1 cellular context compared by ENCODE assay signal in genomic region chr15:89112341-89112971, GRCh38.
TF ChIP-seq lines count a peak whose summit lies in the region.

No MANE protein-coding gene starts in this region.

TF ChIP-seq in GM12878, 131 proteins besides CTCF, POLR2A, EP300 and RAD21 (continued from another document and continues in another):
- TF ChIP-seq NFIC (IDR thresholded peaks at IDR 0.05; ENCODE audit: low read depth, low read length) (peak; percentile 62), EZH2 (IDR thresholded peaks at IDR 0.05; ENCODE audit: borderline replicate concordance, control insufficient read depth, low read depth, low read length) (no peak), EGR1 (IDR thresholded peaks at IDR 0.05; ENCODE audit: borderline replicate concordance in 1 of 2, low read depth in 2 of 2, low read length in 2 of 2) (no peak), BHLHE40 (IDR thresholded peaks at IDR 0.05; ENCODE audit: borderline replicate concordance in 1 of 2, low read depth in 2 of 2, low read length in 1 of 2) (peak in 1 of 2 experiments; percentile 58; a peak in 2 of 4 replicates), ZNF384 (IDR thresholded peaks at IDR 0.05; ENCODE audit: borderline replicate concordance, low read depth, low read length) (no peak), CBX3 (IDR thresholded peaks at IDR 0.05; ENCODE audit: borderline replicate concordance, low read depth) (no peak), KDM1A (IDR thresholded peaks at IDR 0.05; ENCODE audit: borderline replicate concordance) (no peak), BRCA1 (IDR thresholded peaks at IDR 0.05; ENCODE audit: low read depth, low read length) (no peak), MYB (IDR thresholded peaks at IDR 0.05; ENCODE audit: borderline replicate concordance, low read depth, low read length) (no peak), RAD51 (IDR thresholded peaks at IDR 0.05) (peak; percentile 87), RELB (IDR thresholded peaks at IDR 0.05; ENCODE audit: low read depth) (peak; percentile 74; the same call in 1 of the 2 replicates), PAX5 (IDR thresholded peaks at IDR 0.05; ENCODE audit: borderline replicate concordance, low read depth, low read length) (0 out of 2 replicates have a peak, but pooled peaks have one; percentile 26), ATF3 (IDR thresholded peaks at IDR 0.05; ENCODE audit: borderline replicate concordance, extremely low read depth, low read depth, low read length) (no peak), BCL11A (IDR thresholded peaks at IDR 0.05; ENCODE audit: low read depth, low read length) (peak; percentile 82), NRF1 (conservative IDR thresholded peaks at IDR 0.05; ENCODE audit: low read depth, low read length) (no peak), JUNB (IDR thresholded peaks at IDR 0.05) (peak; percentile 78), TCF3 (IDR thresholded peaks at IDR 0.05; ENCODE audit: borderline replicate concordance, insufficient read depth, low read depth, low read length) (no peak), HDGF (IDR thresholded peaks at IDR 0.05) (no peak), STAT3 (IDR thresholded peaks at IDR 0.05; ENCODE audit: low read depth, low read length) (no peak), PAX8 (IDR thresholded peaks at IDR 0.05) (no peak), USF1 (IDR thresholded peaks at IDR 0.05; ENCODE audit: borderline replicate concordance, extremely low read length, insufficient read depth, low read depth, low read length) (peak; percentile 39), IRF5 (IDR thresholded peaks at IDR 0.05; ENCODE audit: borderline replicate concordance) (no peak), ESRRA (IDR thresholded peaks at IDR 0.05; ENCODE audit: low read length) (no peak), SMAD1 (IDR thresholded peaks at IDR 0.05; ENCODE audit: low read depth, partially characterized antibody) (no peak), E2F8 (IDR thresholded peaks at IDR 0.05; ENCODE audit: low read depth, partially characterized antibody) (no peak), USF2 (IDR thresholded peaks at IDR 0.05; ENCODE audit: borderline replicate concordance, low read depth, low read length) (peak; percentile 49; the same call in 1 of the 2 replicates), SIX5 (IDR thresholded peaks at IDR 0.05; ENCODE audit: low read depth, low read length, severe bottlenecking) (no peak), MTA2 (IDR thresholded peaks at IDR 0.05; ENCODE audit: low read depth) (peak; percentile 96), BACH1 (IDR thresholded peaks at IDR 0.05; ENCODE audit: borderline replicate concordance) (no peak), CREM (IDR thresholded peaks at IDR 0.05; ENCODE audit: low read depth) (no peak; the same call in 1 of the 2 replicates), ZNF622 (IDR thresholded peaks at IDR 0.05) (no peak), MXI1 (IDR thresholded peaks at IDR 0.05; ENCODE audit: low read depth, low read length) (no peak), JUND (IDR thresholded peaks at IDR 0.05; ENCODE audit: low read depth, low read length) (no peak)
- TF ChIP-seq, protein P1, sequence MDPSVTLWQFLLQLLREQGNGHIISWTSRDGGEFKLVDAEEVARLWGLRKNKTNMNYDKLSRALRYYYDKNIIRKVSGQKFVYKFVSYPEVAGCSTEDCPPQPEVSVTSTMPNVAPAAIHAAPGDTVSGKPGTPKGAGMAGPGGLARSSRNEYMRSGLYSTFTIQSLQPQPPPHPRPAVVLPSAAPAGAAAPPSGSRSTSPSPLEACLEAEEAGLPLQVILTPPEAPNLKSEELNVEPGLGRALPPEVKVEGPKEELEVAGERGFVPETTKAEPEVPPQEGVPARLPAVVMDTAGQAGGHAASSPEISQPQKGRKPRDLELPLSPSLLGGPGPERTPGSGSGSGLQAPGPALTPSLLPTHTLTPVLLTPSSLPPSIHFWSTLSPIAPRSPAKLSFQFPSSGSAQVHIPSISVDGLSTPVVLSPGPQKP (IDR thresholded peaks at IDR 0.05; ENCODE audit: low read depth, low read length): 0 out of 2 replicates have a peak, but pooled peaks have one; percentile 30
- TF ChIP-seq, protein P2, sequence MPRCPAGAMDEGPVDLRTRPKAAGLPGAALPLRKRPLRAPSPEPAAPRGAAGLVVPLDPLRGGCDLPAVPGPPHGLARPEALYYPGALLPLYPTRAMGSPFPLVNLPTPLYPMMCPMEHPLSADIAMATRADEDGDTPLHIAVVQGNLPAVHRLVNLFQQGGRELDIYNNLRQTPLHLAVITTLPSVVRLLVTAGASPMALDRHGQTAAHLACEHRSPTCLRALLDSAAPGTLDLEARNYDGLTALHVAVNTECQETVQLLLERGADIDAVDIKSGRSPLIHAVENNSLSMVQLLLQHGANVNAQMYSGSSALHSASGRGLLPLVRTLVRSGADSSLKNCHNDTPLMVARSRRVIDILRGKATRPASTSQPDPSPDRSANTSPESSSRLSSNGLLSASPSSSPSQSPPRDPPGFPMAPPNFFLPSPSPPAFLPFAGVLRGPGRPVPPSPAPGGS (IDR thresholded peaks at IDR 0.05; ENCODE audit: borderline replicate concordance, insufficient read depth, low read depth, low read length, poor library complexity, severe bottlenecking): no peak
- TF ChIP-seq, protein P3, sequence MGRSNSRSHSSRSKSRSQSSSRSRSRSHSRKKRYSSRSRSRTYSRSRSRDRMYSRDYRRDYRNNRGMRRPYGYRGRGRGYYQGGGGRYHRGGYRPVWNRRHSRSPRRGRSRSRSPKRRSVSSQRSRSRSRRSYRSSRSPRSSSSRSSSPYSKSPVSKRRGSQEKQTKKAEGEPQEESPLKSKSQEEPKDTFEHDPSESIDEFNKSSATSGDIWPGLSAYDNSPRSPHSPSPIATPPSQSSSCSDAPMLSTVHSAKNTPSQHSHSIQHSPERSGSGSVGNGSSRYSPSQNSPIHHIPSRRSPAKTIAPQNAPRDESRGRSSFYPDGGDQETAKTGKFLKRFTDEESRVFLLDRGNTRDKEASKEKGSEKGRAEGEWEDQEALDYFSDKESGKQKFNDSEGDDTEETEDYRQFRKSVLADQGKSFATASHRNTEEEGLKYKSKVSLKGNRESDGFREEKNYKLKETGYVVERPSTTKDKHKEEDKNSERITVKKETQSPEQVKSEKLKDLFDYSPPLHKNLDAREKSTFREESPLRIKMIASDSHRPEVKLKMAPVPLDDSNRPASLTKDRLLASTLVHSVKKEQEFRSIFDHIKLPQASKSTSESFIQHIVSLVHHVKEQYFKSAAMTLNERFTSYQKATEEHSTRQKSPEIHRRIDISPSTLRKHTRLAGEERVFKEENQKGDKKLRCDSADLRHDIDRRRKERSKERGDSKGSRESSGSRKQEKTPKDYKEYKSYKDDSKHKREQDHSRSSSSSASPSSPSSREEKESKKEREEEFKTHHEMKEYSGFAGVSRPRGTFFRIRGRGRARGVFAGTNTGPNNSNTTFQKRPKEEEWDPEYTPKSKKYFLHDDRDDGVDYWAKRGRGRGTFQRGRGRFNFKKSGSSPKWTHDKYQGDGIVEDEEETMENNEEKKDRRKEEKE (IDR thresholded peaks at IDR 0.05): no peak
- TF ChIP-seq, protein P4, sequence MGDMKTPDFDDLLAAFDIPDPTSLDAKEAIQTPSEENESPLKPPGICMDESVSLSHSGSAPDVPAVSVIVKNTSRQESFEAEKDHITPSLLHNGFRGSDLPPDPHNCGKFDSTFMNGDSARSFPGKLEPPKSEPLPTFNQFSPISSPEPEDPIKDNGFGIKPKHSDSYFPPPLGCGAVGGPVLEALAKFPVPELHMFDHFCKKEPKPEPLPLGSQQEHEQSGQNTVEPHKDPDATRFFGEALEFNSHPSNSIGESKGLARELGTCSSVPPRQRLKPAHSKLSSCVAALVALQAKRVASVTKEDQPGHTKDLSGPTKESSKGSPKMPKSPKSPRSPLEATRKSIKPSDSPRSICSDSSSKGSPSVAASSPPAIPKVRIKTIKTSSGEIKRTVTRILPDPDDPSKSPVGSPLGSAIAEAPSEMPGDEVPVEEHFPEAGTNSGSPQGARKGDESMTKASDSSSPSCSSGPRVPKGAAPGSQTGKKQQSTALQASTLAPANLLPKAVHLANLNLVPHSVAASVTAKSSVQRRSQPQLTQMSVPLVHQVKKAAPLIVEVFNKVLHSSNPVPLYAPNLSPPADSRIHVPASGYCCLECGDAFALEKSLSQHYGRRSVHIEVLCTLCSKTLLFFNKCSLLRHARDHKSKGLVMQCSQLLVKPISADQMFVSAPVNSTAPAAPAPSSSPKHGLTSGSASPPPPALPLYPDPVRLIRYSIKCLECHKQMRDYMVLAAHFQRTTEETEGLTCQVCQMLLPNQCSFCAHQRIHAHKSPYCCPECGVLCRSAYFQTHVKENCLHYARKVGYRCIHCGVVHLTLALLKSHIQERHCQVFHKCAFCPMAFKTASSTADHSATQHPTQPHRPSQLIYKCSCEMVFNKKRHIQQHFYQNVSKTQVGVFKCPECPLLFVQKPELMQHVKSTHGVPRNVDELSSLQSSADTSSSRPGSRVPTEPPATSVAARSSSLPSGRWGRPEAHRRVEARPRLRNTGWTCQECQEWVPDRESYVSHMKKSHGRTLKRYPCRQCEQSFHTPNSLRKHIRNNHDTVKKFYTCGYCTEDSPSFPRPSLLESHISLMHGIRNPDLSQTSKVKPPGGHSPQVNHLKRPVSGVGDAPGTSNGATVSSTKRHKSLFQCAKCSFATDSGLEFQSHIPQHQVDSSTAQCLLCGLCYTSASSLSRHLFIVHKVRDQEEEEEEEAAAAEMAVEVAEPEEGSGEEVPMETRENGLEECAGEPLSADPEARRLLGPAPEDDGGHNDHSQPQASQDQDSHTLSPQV (IDR thresholded peaks at IDR 0.05): no peak
